Comparison of ENCODE assay signal across 9 cellular contexts in the genomic region with DNA sequence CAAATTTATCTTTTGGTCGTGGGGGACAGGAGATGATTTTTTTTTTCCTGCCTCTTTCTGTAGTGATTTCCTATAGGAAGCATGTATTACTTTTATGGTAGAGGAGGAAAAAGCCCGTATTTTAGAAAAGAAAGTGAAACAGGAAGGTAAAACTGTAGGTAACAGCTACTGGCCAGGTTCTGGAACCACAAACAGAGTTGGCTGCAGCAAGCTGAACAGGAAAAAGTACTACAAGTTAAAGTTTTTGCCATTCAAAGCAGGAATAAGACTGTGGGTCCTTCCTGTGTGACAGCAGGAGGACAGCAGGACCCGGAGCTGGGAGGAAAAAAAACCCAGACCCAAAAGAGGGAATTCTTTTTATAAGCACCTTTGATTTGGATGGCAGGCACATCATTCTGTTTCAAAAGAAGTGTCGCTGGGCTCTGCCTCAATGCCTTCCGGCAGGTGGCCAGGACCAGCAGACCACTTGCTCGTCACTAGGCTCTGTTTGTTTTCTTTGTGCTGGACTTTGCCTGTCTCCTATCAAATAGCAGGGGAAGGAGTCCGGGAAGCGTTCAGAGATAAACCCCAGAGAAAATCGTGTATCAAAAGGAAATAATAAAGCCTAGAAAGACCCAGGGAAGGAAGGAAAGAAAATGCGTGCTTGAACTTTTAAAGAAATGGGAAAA.
A peak's percentile ranks its signal among the peaks of the same experiment; 100 is the strongest.
DNase-seq lines count a peak whose midpoint lies in the region; ATAC-seq lines count a peak whose summit lies in the region.
"Had no signal": no experiment of that assay in that cellular context is flagged by ENCODE, and none has a peak within 500 bp of the region (broad histone marks: within the 10 kb centered on the region; RNA-seq: fewer than 3 reads in every experiment).

No MANE protein-coding gene starts in this region.

- peak overlapping the region; percentile 75 for H3K4me3 Mint-ChIP-seq in T-helper 1 cell treated with Interleukin-12 subunit alpha and Interleukin-12 subunit beta and Interleukin-4 antibody, amounts not matched to agents 30 μg/mL and 1 μg/mL, for 36 hours
- peak overlapping the region; percentile 25 to 71 (median 65) for H3K4me3 Mint-ChIP-seq in immature natural killer cell
- H3K4me3 Mint-ChIP-seq: mesothelial cell of epicardium had no signal

- no peaks in the 10 kb centered on the region for H3K9me3 Mint-ChIP-seq in T-helper 1 cell treated with Interleukin-12 subunit alpha and Interleukin-12 subunit beta and Interleukin-4 antibody, amounts not matched to agents 30 μg/mL and 1 μg/mL, for 36 hours
- H3K9me3 Mint-ChIP-seq in immature natural killer cell, result peaks cover 0 to 28% (median 1%) of the 10 kb centered on the region in 6 donors

- no peaks in the 10 kb centered on the region for H3K36me3 Mint-ChIP-seq in T-helper 1 cell treated with Interleukin-12 subunit alpha and Interleukin-12 subunit beta and Interleukin-4 antibody, amounts not matched to agents 30 μg/mL and 1 μg/mL, for 36 hours (ENCODE audit: low read depth)
- no peaks in the 10 kb centered on the region for H3K36me3 Mint-ChIP-seq in immature natural killer cell
- H3K36me3 Mint-ChIP-seq: mesothelial cell of epicardium had no signal

- ATAC-seq in GM18867 (IDR thresholded peaks at IDR 0.05; ENCODE audit: unreplicated experiment), result no peak

- H3K27me3 Mint-ChIP-seq in T-helper 1 cell treated with Interleukin-12 subunit alpha and Interleukin-12 subunit beta and Interleukin-4 antibody, amounts not matched to agents 30 μg/mL and 1 μg/mL, for 36 hours (ENCODE audit: low read depth), result no peaks in the 10 kb centered on the region
- H3K27me3 Mint-ChIP-seq in immature natural killer cell (ENCODE audit: low read depth in 3 of 3), result peaks cover 0 to 4% (median 0%) of the 10 kb centered on the region in 3 donors

- peak overlapping the region; percentile 55 for H3K27ac Mint-ChIP-seq in T-helper 1 cell treated with Interleukin-12 subunit alpha and Interleukin-12 subunit beta and Interleukin-4 antibody, amounts not matched to agents 30 μg/mL and 1 μg/mL, for 36 hours
- H3K27ac Mint-ChIP-seq in immature natural killer cell, result no peak overlapping the region
- H3K27ac Mint-ChIP-seq: mesothelial cell of epicardium had no signal

- DNase-seq in NK-92 treated with Interleukin-12 subunit alpha and Interleukin-12 subunit beta, amount 100 ng/mL, for 24 hours (lab: John Stamatoyannopoulos, UW), result peak; percentile 1
- DNase-seq in NK-92 (lab: John Stamatoyannopoulos, UW; ENCODE audit: unreplicated experiment) (no peak), immature natural killer cell (no peak), retina (peak; percentile 8), DMS 273 treated with DMSO at 0.1 percent for 48 hours (lab: John Stamatoyannopoulos, UW) (no peak), GF-D8 (lab: John Stamatoyannopoulos, UW) (no peak)

- peaks cover 21% of the 10 kb centered on the region for H3K4me1 Mint-ChIP-seq in T-helper 1 cell treated with Interleukin-12 subunit alpha and Interleukin-12 subunit beta and Interleukin-4 antibody, amounts not matched to agents 30 μg/mL and 1 μg/mL, for 36 hours (ENCODE audit: low read depth)
- peaks cover 0 to 8% of the 10 kb centered on the region in 2 donors for H3K4me1 Mint-ChIP-seq in immature natural killer cell
- H3K4me1 Mint-ChIP-seq: mesothelial cell of epicardium had no signal

Comparison
In these comparisons a context has a peak if more than half of its experiments do, and no peak if none do; other contexts are left out.
1. DNase-seq: peak in NK-92 treated with Interleukin-12 subunit alpha and Interleukin-12 subunit beta, amount 100 ng/mL, for 24 hours (single experiment) and retina (single experiment); none in NK-92 (single experiment), immature natural killer cell (0 of 3), DMS 273 treated with DMSO at 0.1 percent for 48 hours (single experiment) and GF-D8 (single experiment).